In the genomic region with DNA sequence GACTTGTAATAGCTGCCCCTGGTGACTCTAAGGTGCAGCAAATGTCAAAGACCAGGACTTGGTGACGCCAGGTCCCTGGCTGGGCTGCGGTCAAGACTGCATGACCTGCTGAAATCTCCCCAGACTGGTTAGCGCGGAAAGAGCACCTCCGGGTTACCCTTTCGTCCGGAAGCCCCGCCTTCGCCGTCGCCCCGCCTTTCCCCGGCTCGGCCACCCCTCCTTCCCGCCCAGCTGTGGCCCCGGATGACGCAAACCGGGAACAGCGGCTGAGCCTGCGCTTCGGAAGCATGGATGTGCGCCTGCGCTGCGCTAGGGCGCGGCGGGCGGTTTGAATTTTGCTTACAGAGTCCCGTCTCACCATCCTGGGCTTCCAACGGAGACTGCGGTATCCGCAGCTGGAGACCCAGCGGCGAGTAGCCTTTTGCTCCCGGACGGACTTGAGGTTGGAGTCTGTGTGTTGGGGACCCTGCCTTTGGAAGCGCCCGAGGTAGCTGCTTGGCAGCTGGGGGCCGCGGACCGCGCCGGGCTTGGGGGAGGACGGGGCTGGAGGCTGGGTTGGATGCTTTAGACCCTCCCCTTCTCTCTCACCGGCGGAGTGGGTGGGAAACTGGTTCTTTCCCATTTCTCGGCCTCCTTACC, we compare ENCODE assay signal across 1 cellular context.
TF ChIP-seq lines count a peak whose summit lies in the region.

A gene with protein sequence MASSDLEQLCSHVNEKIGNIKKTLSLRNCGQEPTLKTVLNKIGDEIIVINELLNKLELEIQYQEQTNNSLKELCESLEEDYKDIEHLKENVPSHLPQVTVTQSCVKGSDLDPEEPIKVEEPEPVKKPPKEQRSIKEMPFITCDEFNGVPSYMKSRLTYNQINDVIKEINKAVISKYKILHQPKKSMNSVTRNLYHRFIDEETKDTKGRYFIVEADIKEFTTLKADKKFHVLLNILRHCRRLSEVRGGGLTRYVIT (plus strand): TSS at position 294 of the 639 bp plus-strand sequence. CDS start 785 bp downstream, outside the sequence.

TF ChIP-seq in HepG2, 621 proteins besides CTCF, POLR2A, EP300 and RAD21 (continued from another document and continues in another):
- TF ChIP-seq ZBTB40 (IDR thresholded peaks at IDR 0.05), result no peak
- no peak for TF ChIP-seq ZBTB40 (CRISPR knock-in tag; IDR thresholded peaks at IDR 0.05)
- TF ChIP-seq ZNF552 (CRISPR knock-in tag; IDR thresholded peaks at IDR 0.05; ENCODE audit: borderline replicate concordance), result no peak
- no peak for TF ChIP-seq ARID2 (CRISPR knock-in tag; IDR thresholded peaks at IDR 0.05; ENCODE audit: borderline replicate concordance)
- TF ChIP-seq, protein P1, sequence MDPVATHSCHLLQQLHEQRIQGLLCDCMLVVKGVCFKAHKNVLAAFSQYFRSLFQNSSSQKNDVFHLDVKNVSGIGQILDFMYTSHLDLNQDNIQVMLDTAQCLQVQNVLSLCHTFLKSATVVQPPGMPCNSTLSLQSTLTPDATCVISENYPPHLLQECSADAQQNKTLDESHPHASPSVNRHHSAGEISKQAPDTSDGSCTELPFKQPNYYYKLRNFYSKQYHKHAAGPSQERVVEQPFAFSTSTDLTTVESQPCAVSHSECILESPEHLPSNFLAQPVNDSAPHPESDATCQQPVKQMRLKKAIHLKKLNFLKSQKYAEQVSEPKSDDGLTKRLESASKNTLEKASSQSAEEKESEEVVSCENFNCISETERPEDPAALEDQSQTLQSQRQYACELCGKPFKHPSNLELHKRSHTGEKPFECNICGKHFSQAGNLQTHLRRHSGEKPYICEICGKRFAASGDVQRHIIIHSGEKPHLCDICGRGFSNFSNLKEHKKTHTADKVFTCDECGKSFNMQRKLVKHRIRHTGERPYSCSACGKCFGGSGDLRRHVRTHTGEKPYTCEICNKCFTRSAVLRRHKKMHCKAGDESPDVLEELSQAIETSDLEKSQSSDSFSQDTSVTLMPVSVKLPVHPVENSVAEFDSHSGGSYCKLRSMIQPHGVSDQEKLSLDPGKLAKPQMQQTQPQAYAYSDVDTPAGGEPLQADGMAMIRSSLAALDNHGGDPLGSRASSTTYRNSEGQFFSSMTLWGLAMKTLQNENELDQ (CRISPR knock-in tag; IDR thresholded peaks at IDR 0.05; ENCODE audit: borderline replicate concordance), result no peak
- TF ChIP-seq SMC3 (IDR thresholded peaks at IDR 0.05; ENCODE audit: low read length), result no peak
- TF ChIP-seq HNRNPK (IDR thresholded peaks at IDR 0.05; ENCODE audit: low read depth, low read length, poor library complexity, severe bottlenecking), result peak; percentile 53
- TF ChIP-seq ETV5 (CRISPR knock-in tag; IDR thresholded peaks at IDR 0.05; ENCODE audit: borderline replicate concordance), result 0 out of 2 replicates have a peak, but pooled peaks have one; percentile 46
- no peak for TF ChIP-seq ZNF484 (CRISPR knock-in tag; IDR thresholded peaks at IDR 0.05; ENCODE audit: borderline replicate concordance, low read depth)
- TF ChIP-seq, protein P2, sequence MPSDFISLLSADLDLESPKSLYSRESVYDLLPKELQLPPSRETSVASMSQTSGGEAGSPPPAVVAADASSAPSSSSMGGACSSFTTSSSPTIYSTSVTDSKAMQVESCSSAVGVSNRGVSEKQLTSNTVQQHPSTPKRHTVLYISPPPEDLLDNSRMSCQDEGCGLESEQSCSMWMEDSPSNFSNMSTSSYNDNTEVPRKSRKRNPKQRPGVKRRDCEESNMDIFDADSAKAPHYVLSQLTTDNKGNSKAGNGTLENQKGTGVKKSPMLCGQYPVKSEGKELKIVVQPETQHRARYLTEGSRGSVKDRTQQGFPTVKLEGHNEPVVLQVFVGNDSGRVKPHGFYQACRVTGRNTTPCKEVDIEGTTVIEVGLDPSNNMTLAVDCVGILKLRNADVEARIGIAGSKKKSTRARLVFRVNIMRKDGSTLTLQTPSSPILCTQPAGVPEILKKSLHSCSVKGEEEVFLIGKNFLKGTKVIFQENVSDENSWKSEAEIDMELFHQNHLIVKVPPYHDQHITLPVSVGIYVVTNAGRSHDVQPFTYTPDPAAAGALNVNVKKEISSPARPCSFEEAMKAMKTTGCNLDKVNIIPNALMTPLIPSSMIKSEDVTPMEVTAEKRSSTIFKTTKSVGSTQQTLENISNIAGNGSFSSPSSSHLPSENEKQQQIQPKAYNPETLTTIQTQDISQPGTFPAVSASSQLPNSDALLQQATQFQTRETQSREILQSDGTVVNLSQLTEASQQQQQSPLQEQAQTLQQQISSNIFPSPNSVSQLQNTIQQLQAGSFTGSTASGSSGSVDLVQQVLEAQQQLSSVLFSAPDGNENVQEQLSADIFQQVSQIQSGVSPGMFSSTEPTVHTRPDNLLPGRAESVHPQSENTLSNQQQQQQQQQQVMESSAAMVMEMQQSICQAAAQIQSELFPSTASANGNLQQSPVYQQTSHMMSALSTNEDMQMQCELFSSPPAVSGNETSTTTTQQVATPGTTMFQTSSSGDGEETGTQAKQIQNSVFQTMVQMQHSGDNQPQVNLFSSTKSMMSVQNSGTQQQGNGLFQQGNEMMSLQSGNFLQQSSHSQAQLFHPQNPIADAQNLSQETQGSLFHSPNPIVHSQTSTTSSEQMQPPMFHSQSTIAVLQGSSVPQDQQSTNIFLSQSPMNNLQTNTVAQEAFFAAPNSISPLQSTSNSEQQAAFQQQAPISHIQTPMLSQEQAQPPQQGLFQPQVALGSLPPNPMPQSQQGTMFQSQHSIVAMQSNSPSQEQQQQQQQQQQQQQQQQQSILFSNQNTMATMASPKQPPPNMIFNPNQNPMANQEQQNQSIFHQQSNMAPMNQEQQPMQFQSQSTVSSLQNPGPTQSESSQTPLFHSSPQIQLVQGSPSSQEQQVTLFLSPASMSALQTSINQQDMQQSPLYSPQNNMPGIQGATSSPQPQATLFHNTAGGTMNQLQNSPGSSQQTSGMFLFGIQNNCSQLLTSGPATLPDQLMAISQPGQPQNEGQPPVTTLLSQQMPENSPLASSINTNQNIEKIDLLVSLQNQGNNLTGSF (CRISPR knock-in tag; IDR thresholded peaks at IDR 0.05), result no peak
- TF ChIP-seq, protein P3, sequence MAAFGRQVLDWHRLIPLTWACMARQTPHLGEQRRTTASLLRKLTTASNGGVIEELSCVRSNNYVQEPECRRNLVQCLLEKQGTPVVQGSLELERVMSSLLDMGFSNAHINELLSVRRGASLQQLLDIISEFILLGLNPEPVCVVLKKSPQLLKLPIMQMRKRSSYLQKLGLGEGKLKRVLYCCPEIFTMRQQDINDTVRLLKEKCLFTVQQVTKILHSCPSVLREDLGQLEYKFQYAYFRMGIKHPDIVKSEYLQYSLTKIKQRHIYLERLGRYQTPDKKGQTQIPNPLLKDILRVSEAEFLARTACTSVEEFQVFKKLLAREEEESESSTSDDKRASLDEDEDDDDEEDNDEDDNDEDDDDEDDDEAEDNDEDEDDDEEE (CRISPR knock-in tag; IDR thresholded peaks at IDR 0.05), result peak; percentile 89; the same call in 1 of the 2 replicates
- no peak for TF ChIP-seq BCL6 (CRISPR knock-in tag; IDR thresholded peaks at IDR 0.05)
- no peak for TF ChIP-seq NONO (IDR thresholded peaks at IDR 0.05)
- peak; percentile 63; the same call in 1 of the 2 replicates for TF ChIP-seq NONO (CRISPR knock-in tag; conservative IDR thresholded peaks at IDR 0.05)
- TF ChIP-seq SIX1 (CRISPR knock-in tag; IDR thresholded peaks at IDR 0.05; ENCODE audit: borderline replicate concordance), result no peak
- TF ChIP-seq ZNF563 (CRISPR knock-in tag; IDR thresholded peaks at IDR 0.05), result peak; percentile 74
- no peak for TF ChIP-seq SRF (IDR thresholded peaks at IDR 0.05; ENCODE audit: low read depth, low read length)
- TF ChIP-seq NCOA5 (CRISPR knock-in tag; IDR thresholded peaks at IDR 0.05), result no peak
- peak; percentile 56; the same call in 1 of the 2 replicates for TF ChIP-seq PATZ1 (CRISPR knock-in tag; IDR thresholded peaks at IDR 0.05)
- TF ChIP-seq, protein P4, sequence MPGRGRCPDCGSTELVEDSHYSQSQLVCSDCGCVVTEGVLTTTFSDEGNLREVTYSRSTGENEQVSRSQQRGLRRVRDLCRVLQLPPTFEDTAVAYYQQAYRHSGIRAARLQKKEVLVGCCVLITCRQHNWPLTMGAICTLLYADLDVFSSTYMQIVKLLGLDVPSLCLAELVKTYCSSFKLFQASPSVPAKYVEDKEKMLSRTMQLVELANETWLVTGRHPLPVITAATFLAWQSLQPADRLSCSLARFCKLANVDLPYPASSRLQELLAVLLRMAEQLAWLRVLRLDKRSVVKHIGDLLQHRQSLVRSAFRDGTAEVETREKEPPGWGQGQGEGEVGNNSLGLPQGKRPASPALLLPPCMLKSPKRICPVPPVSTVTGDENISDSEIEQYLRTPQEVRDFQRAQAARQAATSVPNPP (CRISPR knock-in tag; IDR thresholded peaks at IDR 0.05), result no peak
- 0 out of 2 replicates have a peak, but pooled peaks have one; percentile 41 for TF ChIP-seq MIER3 (CRISPR knock-in tag; IDR thresholded peaks at IDR 0.05; ENCODE audit: borderline replicate concordance)
- TF ChIP-seq GATAD2A (CRISPR knock-in tag; IDR thresholded peaks at IDR 0.05), result peak; percentile 39; the same call in 1 of the 2 replicates
- TF ChIP-seq DPF2 (CRISPR knock-in tag; IDR thresholded peaks at IDR 0.05; ENCODE audit: borderline replicate concordance, low read depth), result no peak
- no peak for TF ChIP-seq SKI (IDR thresholded peaks at IDR 0.05; ENCODE audit: partially characterized antibody)
- TF ChIP-seq ZFYVE20 (CRISPR knock-in tag; IDR thresholded peaks at IDR 0.05; ENCODE audit: borderline replicate concordance, low read depth), result no peak
- no peak for TF ChIP-seq DBP (CRISPR knock-in tag; IDR thresholded peaks at IDR 0.05; ENCODE audit: not compliant biosample characterization)
- TF ChIP-seq NRL (CRISPR knock-in tag; IDR thresholded peaks at IDR 0.05; ENCODE audit: borderline replicate concordance), result peak; percentile 34; the same call in 1 of the 2 replicates
- TF ChIP-seq SALL2 (CRISPR knock-in tag; IDR thresholded peaks at IDR 0.05), result peak; percentile 86
